In genomic region chr9:136513191-136513590, GRCh38 we compare ENCODE assay signal across 10 cellular contexts.
"Had no signal": no experiment of that assay in that cellular context is flagged by ENCODE, and none has a peak within 500 bp of the region (broad histone marks: within the 10 kb centered on the region; RNA-seq: fewer than 3 reads in every experiment).

No MANE protein-coding gene starts in this region.

- FAIRE-seq: colon had no signal

- H3K9me3 Mint-ChIP-seq: activated CD4-positive, alpha-beta memory T cell treated with anti-CD3 and anti-CD28 coated beads for 36 hours; natural killer cell treated with Interleukin-12 subunit alpha and Interleukin-12 subunit beta and Interleukin-15 and Interleukin-18, amount 100 ng/mL, for 72 hours; T-helper 2 cell treated with Interferon-gamma antibody and Interleukin-4, amounts not matched to agents 5 μg/mL and 100 μg/mL, for 36 hours had no signal

- H3K27me3 ChIP-seq: ascending aorta, testis had no signal

- H3K4me3 ChIP-seq: ascending aorta, prostate gland, testis had no signal

- H3K27ac Mint-ChIP-seq: activated CD4-positive, alpha-beta memory T cell treated with anti-CD3 and anti-CD28 coated beads for 36 hours; natural killer cell treated with Interleukin-12 subunit alpha and Interleukin-12 subunit beta and Interleukin-15 and Interleukin-18, amount 100 ng/mL, for 72 hours; T-helper 2 cell treated with Interferon-gamma antibody and Interleukin-4, amounts not matched to agents 5 μg/mL and 100 μg/mL, for 36 hours had no signal

- H3K27me3 Mint-ChIP-seq: activated CD4-positive, alpha-beta memory T cell treated with anti-CD3 and anti-CD28 coated beads for 36 hours; natural killer cell treated with Interleukin-12 subunit alpha and Interleukin-12 subunit beta and Interleukin-15 and Interleukin-18, amount 100 ng/mL, for 72 hours had no signal

- H3K27ac ChIP-seq: testis had no signal

- H3K4me1 ChIP-seq: ascending aorta, prostate gland, testis had no signal

- H3K36me3 Mint-ChIP-seq: natural killer cell treated with Interleukin-12 subunit alpha and Interleukin-12 subunit beta and Interleukin-15 and Interleukin-18, amount 100 ng/mL, for 72 hours had no signal

- H3K9me3 ChIP-seq: ascending aorta, prostate gland, testis had no signal

- H3K4me3 Mint-ChIP-seq: activated CD4-positive, alpha-beta memory T cell treated with anti-CD3 and anti-CD28 coated beads for 36 hours; natural killer cell treated with Interleukin-12 subunit alpha and Interleukin-12 subunit beta and Interleukin-15 and Interleukin-18, amount 100 ng/mL, for 72 hours; T-helper 2 cell treated with Interferon-gamma antibody and Interleukin-4, amounts not matched to agents 5 μg/mL and 100 μg/mL, for 36 hours had no signal

- DNase-seq: kidney glomerular epithelial cell, mesenchymal stem cell, SW 1271, testis had no signal
